Comparison of ENCODE assay signal across 24 cellular contexts in genomic region chr1:179545316-179545715, GRCh38. TPM values are rescaled to one million over a fixed set of nuclear protein-coding genes. Genes with fewer than 3 reads are reported as not detected.
DNase-seq lines count a peak whose midpoint lies in the region; ATAC-seq, FAIRE-seq and TF ChIP-seq lines count a peak whose summit lies in the region.
"Had no signal": no experiment of that assay in that cellular context is flagged by ENCODE, and none has a peak within 500 bp of the region (broad histone marks: within the 10 kb centered on the region; RNA-seq: fewer than 3 reads in every experiment).

No MANE protein-coding gene starts in this region.

- DNase-seq in DMS 273 (lab: John Stamatoyannopoulos, UW; ENCODE audit: unreplicated experiment) = peak; percentile 32
- no peak for DNase-seq in DMS 273 treated with DMSO at 0.1 percent for 48 hours (lab: John Stamatoyannopoulos, UW)
- peak; percentile 29 for DNase-seq in fibroblast of pulmonary artery (ENCODE audit: low read depth)
- peak in 3 of 6 donors; percentile 9 to 26 (median 17) for DNase-seq in pancreas
- no peak for DNase-seq in iPS-NIHi7 (ENCODE audit: extremely low spot score)
- DNase-seq in EL = no peak
- DNase-seq in NCI-H748 treated with DMSO at 0.1 percent for 48 hours (lab: John Stamatoyannopoulos, UW) = no peak
- DNase-seq: CD4-positive, alpha-beta memory T cell; DMS53; DND-41; GDM1; GOT3; H7; HFFc6 had no signal

- H3K27me3 ChIP-seq in pancreas = no peaks in the 10 kb centered on the region
- H3K27me3 ChIP-seq: BLaER1 had no signal

- H3K27ac ChIP-seq in pancreas = no peak overlapping the region
- H3K27ac ChIP-seq: 22Rv1, BLaER1 had no signal

- peaks cover 0 to 5% (median 0%) of the 10 kb centered on the region in 3 donors for H3K4me1 ChIP-seq in pancreas

- TF ChIP-seq CTCF in fibroblast of pulmonary artery (IDR thresholded peaks at IDR 0.05; ENCODE audit: low read length, missing control alignments) (no peak), pancreas (IDR thresholded peaks at IDR 0.05) (no peak)

- peak; percentile 25 to 83 (median 61) for ATAC-seq in pancreas
- ATAC-seq: HCT116, HepG2 had no signal

- H3K9me3 ChIP-seq in pancreas = no peaks in the 10 kb centered on the region

- 16% methylated on average over 3 of the region's 3 CpGs for WGBS in pancreas, 2 donors

- H3K36me3 ChIP-seq in pancreas = no peaks in the 10 kb centered on the region
- H3K36me3 ChIP-seq: BLaER1 had no signal

- intact Hi-C loops in pancreas (cut with DNase I) = no loop called here

- H3K4me3 ChIP-seq in fibroblast of pulmonary artery (replicated peaks; ENCODE audit: low read depth, low read length) (no peak overlapping the region), pancreas (no peak overlapping the region)
- H3K4me3 ChIP-seq: BLaER1 had no signal

- FAIRE-seq in pancreas (lab: Jason Lieb, UNC) = no peak
- FAIRE-seq: GM12892, GM18507, HepG2 had no signal

RNA-seq across cellular contexts. Expression of gene NPHS2, which starts 30.4 kb away (rescaled TPM):
- under 1 TPM in 1 of 6 donors, not detected in 5; 0.12 TPM for total RNA-seq in pancreas
- not detected for polyA plus RNA-seq in pancreas
- total RNA-seq: A673; CD4-positive, alpha-beta memory T cell; H7; HepG2; HFFc6 had no signal
- polyA plus RNA-seq: AG04450; CD14-positive monocyte; CD4-positive, alpha-beta memory T cell; HepG2; IgD-negative memory B cell had no signal

RNA-seq across cellular contexts. Expression of gene TDRD5, which starts 46.3 kb away (rescaled TPM):
- under 1 TPM in 5 of 6 donors, not detected in 1; 0.06 to 0.47 (median 0.23) TPM for total RNA-seq in pancreas
- 1 to 10 TPM in 1 of 2 donors, under 1 TPM in 1; 0.23 to 1.5 TPM for polyA plus RNA-seq in pancreas
- total RNA-seq: A673; CD4-positive, alpha-beta memory T cell; HepG2; HFFc6 had no signal
- polyA plus RNA-seq: AG04450; CD14-positive monocyte; CD4-positive, alpha-beta memory T cell; HepG2; IgD-negative memory B cell had no signal

Comparison
In these comparisons a context has a peak if more than half of its experiments do, and no peak if none do; other contexts are left out.
1. DNase-seq: peak in DMS 273 (single experiment) and fibroblast of pulmonary artery (single experiment); none in DMS 273 treated with DMSO at 0.1 percent for 48 hours (single experiment), iPS-NIHi7 (single experiment), EL (single experiment) and NCI-H748 treated with DMSO at 0.1 percent for 48 hours (single experiment).